In the genomic region with DNA sequence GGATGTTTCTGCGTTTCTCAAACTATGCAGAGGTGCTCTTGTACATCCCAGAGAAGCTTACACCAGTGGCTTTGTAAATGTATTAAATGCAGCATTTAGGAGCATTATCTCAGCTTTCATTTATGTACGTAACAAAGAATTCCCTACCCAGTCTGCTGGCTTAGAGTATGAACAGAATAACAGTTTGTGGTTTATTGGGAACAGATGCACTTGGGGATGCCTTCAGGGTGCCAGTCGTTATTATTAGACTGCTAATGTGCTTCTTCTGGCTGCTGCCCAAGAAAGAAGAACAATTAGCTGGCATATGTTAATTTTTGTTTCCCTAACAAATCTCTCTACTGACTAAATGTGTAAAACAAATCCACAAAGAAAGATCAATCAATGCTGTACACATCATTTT, we compare ENCODE assay signal across 27 cellular contexts.
DNase-seq lines count a peak whose midpoint lies in the region; ATAC-seq and TF ChIP-seq lines count a peak whose summit lies in the region.
"Had no signal": no experiment of that assay in that cellular context is flagged by ENCODE, and none has a peak within 500 bp of the region (broad histone marks: within the 10 kb centered on the region; RNA-seq: fewer than 3 reads in every experiment).

No MANE protein-coding gene starts in this region.

- H3K27ac Mint-ChIP-seq in activated T-helper 2 cell treated with anti-CD3 and anti-CD28 coated beads, Interferon-gamma antibody, Interleukin-2, Interleukin-4, amounts not matched to agents 10 μg/mL and 5 μg/mL and 100 μg/mL, durations not matched to agents 14 hours and 24 hours and 36 hours: no peak overlapping the region
- H3K27ac Mint-ChIP-seq: activated CD8-positive, alpha-beta T cell treated with anti-CD3 and anti-CD28 coated beads, Interleukin-2, amount 10 ng/mL, durations not matched to agents 7 days and 5 days; activated naive CD8-positive, alpha-beta T cell; natural killer cell treated with Interleukin-12 subunit alpha and Interleukin-12 subunit beta and Interleukin-15 and Interleukin-18, amount 100 ng/mL, for 72 hours; T-helper 1 cell treated with Interleukin-12 subunit alpha and Interleukin-12 subunit beta and Interleukin-4 antibody, amounts not matched to agents 30 μg/mL and 1 μg/mL, for 36 hours had no signal

- no peak overlapping the region for H3K4me3 Mint-ChIP-seq in activated T-helper 2 cell treated with anti-CD3 and anti-CD28 coated beads, Interferon-gamma antibody, Interleukin-2, Interleukin-4, amounts not matched to agents 10 μg/mL and 5 μg/mL and 100 μg/mL, durations not matched to agents 14 hours and 24 hours and 36 hours (ENCODE audit: low read depth)
- H3K4me3 Mint-ChIP-seq: activated CD8-positive, alpha-beta T cell treated with anti-CD3 and anti-CD28 coated beads, Interleukin-2, amount 10 ng/mL, durations not matched to agents 7 days and 5 days; activated naive CD8-positive, alpha-beta T cell; natural killer cell treated with Interleukin-12 subunit alpha and Interleukin-12 subunit beta and Interleukin-15 and Interleukin-18, amount 100 ng/mL, for 72 hours; T-helper 1 cell treated with Interleukin-12 subunit alpha and Interleukin-12 subunit beta and Interleukin-4 antibody, amounts not matched to agents 30 μg/mL and 1 μg/mL, for 36 hours had no signal

- ATAC-seq in HG02798 (IDR thresholded peaks at IDR 0.05; ENCODE audit: poor library complexity, unreplicated experiment): no peak
- ATAC-seq: activated CD8-positive, alpha-beta T cell treated with anti-CD3 and anti-CD28 coated beads, Interleukin-2, amount 10 ng/mL, durations not matched to agents 7 days and 5 days; lower lobe of right lung; natural killer cell treated with Interleukin-12 subunit alpha and Interleukin-12 subunit beta and Interleukin-15 and Interleukin-18, amount 100 ng/mL, for 72 hours had no signal

- TF ChIP-seq EP300 in esophagus muscularis mucosa (IDR thresholded peaks at IDR 0.05): no peak
- no peak for TF ChIP-seq EP300 in suprapubic skin (IDR thresholded peaks at IDR 0.05)

- 52% methylated on average over 3 of the region's 3 CpGs for WGBS in esophagus muscularis mucosa
- 54% methylated on average over 3 of the region's 3 CpGs for WGBS in suprapubic skin

- intact Hi-C loops in esophagus muscularis mucosa (cut with DNase I): no loop called here
- intact Hi-C loops in activated T-helper 2 cell treated with anti-CD3 and anti-CD28 coated beads, Interferon-gamma antibody, Interleukin-2, Interleukin-4, amounts not matched to agents 10 μg/mL and 5 μg/mL and 100 μg/mL, durations not matched to agents 14 hours and 24 hours and 36 hours (cut with micrococcal nuclease): no loop called here

- TF ChIP-seq POLR2A in esophagus muscularis mucosa (IDR thresholded peaks at IDR 0.05; ENCODE audit: low read depth) (no peak), suprapubic skin (IDR thresholded peaks at IDR 0.05) (no peak)

- no peaks in the 10 kb centered on the region for H3K36me3 Mint-ChIP-seq in activated T-helper 2 cell treated with anti-CD3 and anti-CD28 coated beads, Interferon-gamma antibody, Interleukin-2, Interleukin-4, amounts not matched to agents 10 μg/mL and 5 μg/mL and 100 μg/mL, durations not matched to agents 14 hours and 24 hours and 36 hours (ENCODE audit: low read depth)
- H3K36me3 Mint-ChIP-seq: activated naive CD8-positive, alpha-beta T cell; natural killer cell treated with Interleukin-12 subunit alpha and Interleukin-12 subunit beta and Interleukin-15 and Interleukin-18, amount 100 ng/mL, for 72 hours had no signal

- H3K36me3 ChIP-seq in esophagus muscularis mucosa (no peaks in the 10 kb centered on the region), suprapubic skin (peaks cover 3% of the 10 kb centered on the region)
- H3K36me3 ChIP-seq: BLaER1, lower lobe of right lung, MG63, stomach, tibial nerve had no signal

- H3K27me3 ChIP-seq in esophagus muscularis mucosa: no peaks in the 10 kb centered on the region
- H3K27me3 ChIP-seq in suprapubic skin: no peaks in the 10 kb centered on the region
- H3K27me3 ChIP-seq: BLaER1, esophagus squamous epithelium, MG63, stomach, tibial nerve had no signal

- no peaks in the 10 kb centered on the region for H3K9me3 Mint-ChIP-seq in activated T-helper 2 cell treated with anti-CD3 and anti-CD28 coated beads, Interferon-gamma antibody, Interleukin-2, Interleukin-4, amounts not matched to agents 10 μg/mL and 5 μg/mL and 100 μg/mL, durations not matched to agents 14 hours and 24 hours and 36 hours
- H3K9me3 Mint-ChIP-seq: T-helper 1 cell treated with Interleukin-12 subunit alpha and Interleukin-12 subunit beta and Interleukin-4 antibody, amounts not matched to agents 30 μg/mL and 1 μg/mL, for 36 hours had no signal

- H3K9me3 ChIP-seq in esophagus muscularis mucosa (no peaks in the 10 kb centered on the region), suprapubic skin (no peaks in the 10 kb centered on the region)
- H3K9me3 ChIP-seq: BLaER1, esophagus squamous epithelium, lower lobe of right lung, MG63, stomach, tibial nerve had no signal

- DNase-seq in D341Med (ENCODE audit: low spot score) (peak; percentile 23), NCI-H1105 treated with DMSO at 0.1 percent for 48 hours (lab: John Stamatoyannopoulos, UW) (peak; percentile 92), NCI-H524 (lab: John Stamatoyannopoulos, UW) (peak; percentile 31 to 77), esophagus muscularis mucosa (ENCODE audit: extremely low spot score) (no peak), suprapubic skin (ENCODE audit: low spot score in 2 of 2) (no peak)
- no peak for DNase-seq in activated T-helper 2 cell treated with anti-CD3 and anti-CD28 coated beads, Interferon-gamma antibody, Interleukin-2, Interleukin-4, amounts not matched to agents 10 μg/mL and 5 μg/mL and 100 μg/mL, durations not matched to agents 14 hours and 24 hours and 36 hours (ENCODE audit: low spot score)
- DNase-seq: activated CD8-positive, alpha-beta T cell treated with anti-CD3 and anti-CD28 coated beads, Interleukin-2, amount 10 ng/mL, durations not matched to agents 7 days and 5 days; activated effector memory CD4-positive, alpha-beta T cell treated with Interleukin-2 at 50 U/mL for 16 hours; anterior cingulate cortex; cortex of kidney; DND-41; esophagus squamous epithelium; HCEC 1CT; KG1; lower lobe of right lung; MG63; NCI-H1436 treated with DMSO at 0.1 percent for 48 hours; stomach had no signal

- H3K4me3 ChIP-seq in esophagus muscularis mucosa: no peak overlapping the region
- H3K4me3 ChIP-seq in suprapubic skin: no peak overlapping the region
- H3K4me3 ChIP-seq: BLaER1, esophagus squamous epithelium, lower lobe of right lung, MG63, SK-N-MC, skin epidermis, stomach, tibial nerve had no signal

- H3K4me1 ChIP-seq in esophagus muscularis mucosa (peaks cover 0 to 82% (median 66%) of the 10 kb centered on the region in 4 donors), suprapubic skin (no peaks in the 10 kb centered on the region)
- H3K4me1 ChIP-seq: lower lobe of right lung had no signal

- H3K27ac ChIP-seq in esophagus muscularis mucosa (replicated peaks in 1 of 4) (peak overlapping the region in 3 of 4 donors; percentile 29 to 64 (median 44)), suprapubic skin (no peak overlapping the region)
- H3K27ac ChIP-seq: BLaER1, esophagus squamous epithelium, lower lobe of right lung, RWPE1, SK-N-MC, skin epidermis, stomach, tibial nerve had no signal

- H3K4me1 Mint-ChIP-seq in activated T-helper 2 cell treated with anti-CD3 and anti-CD28 coated beads, Interferon-gamma antibody, Interleukin-2, Interleukin-4, amounts not matched to agents 10 μg/mL and 5 μg/mL and 100 μg/mL, durations not matched to agents 14 hours and 24 hours and 36 hours (ENCODE audit: low read depth): no peaks in the 10 kb centered on the region

- TF ChIP-seq CTCF in esophagus muscularis mucosa (IDR thresholded peaks at IDR 0.05) (no peak), suprapubic skin (IDR thresholded peaks at IDR 0.05) (no peak)

- peaks cover 6% of the 10 kb centered on the region for H3K27me3 Mint-ChIP-seq in activated T-helper 2 cell treated with anti-CD3 and anti-CD28 coated beads, Interferon-gamma antibody, Interleukin-2, Interleukin-4, amounts not matched to agents 10 μg/mL and 5 μg/mL and 100 μg/mL, durations not matched to agents 14 hours and 24 hours and 36 hours (ENCODE audit: low read depth)

Comparison
In these comparisons a context has a peak if more than half of its experiments do, and no peak if none do; other contexts are left out.
1. DNase-seq: peak in D341Med (single experiment), NCI-H1105 treated with DMSO at 0.1 percent for 48 hours (single experiment) and NCI-H524 (2 of 2); none in esophagus muscularis mucosa (single experiment), activated T-helper 2 cell treated with anti-CD3 and anti-CD28 coated beads, Interferon-gamma antibody, Interleukin-2, Interleukin-4, amounts not matched to agents 10 μg/mL and 5 μg/mL and 100 μg/mL, durations not matched to agents 14 hours and 24 hours and 36 hours (single experiment) and suprapubic skin (0 of 2).